8 cellular contexts compared by ENCODE assay signal in genomic region chr7:100428967-100429636, GRCh38. TPM values are rescaled to one million over a fixed set of nuclear protein-coding genes. Genes with fewer than 3 reads are reported as not detected.
A peak's percentile ranks its signal among the peaks of the same experiment; 100 is the strongest.
DNase-seq lines count a peak whose midpoint lies in the region; ATAC-seq, FAIRE-seq and TF ChIP-seq lines count a peak whose summit lies in the region.

No MANE protein-coding gene starts in this region.

- H3K4me2 ChIP-seq in Karpas-422 (ENCODE audit: low read depth, low read length, poor library complexity, severe bottlenecking) = peak overlapping the region; percentile 94

- DNase-seq in DMS53 (lab: John Stamatoyannopoulos, UW) (peak; percentile 100), Karpas-422 (peak; percentile 100), RCC 7860 (ENCODE audit: low spot score) (peak; percentile 100), esophagus squamous epithelium (lab: John Stamatoyannopoulos, UW) (peak; percentile 100)
- DNase-seq in activated T-helper 1 cell treated with anti-CD3 and anti-CD28 coated beads, Interleukin-12 subunit alpha, Interleukin-12 subunit beta, Interleukin-2, Interleukin-4 antibody, amounts not matched to agents 30 ng/mL and 10 ng/mL and 1 ng/mL, durations not matched to agents 14 hours and 24 hours and 36 hours (ENCODE audit: low spot score) = peak; percentile 100
- peak; percentile 100 for DNase-seq in stimulated activated CD8-positive, alpha-beta memory T cell treated with anti-CD3 and anti-CD28 coated beads, Interleukin-7, amount 100 ng/mL, for 24 hours (ENCODE audit: low read depth)

- peak overlapping the region; percentile 99 for H3K27ac Mint-ChIP-seq in activated T-helper 1 cell treated with anti-CD3 and anti-CD28 coated beads, Interleukin-12 subunit alpha, Interleukin-12 subunit beta, Interleukin-2, Interleukin-4 antibody, amounts not matched to agents 30 ng/mL and 10 ng/mL and 1 ng/mL, durations not matched to agents 14 hours and 24 hours and 36 hours

- H3K4me3 Mint-ChIP-seq in activated T-helper 1 cell treated with anti-CD3 and anti-CD28 coated beads, Interleukin-12 subunit alpha, Interleukin-12 subunit beta, Interleukin-2, Interleukin-4 antibody, amounts not matched to agents 30 ng/mL and 10 ng/mL and 1 ng/mL, durations not matched to agents 14 hours and 24 hours and 36 hours = peak overlapping the region; percentile 95

- peak overlapping the region; percentile 81 for H3K4me3 ChIP-seq in Karpas-422 (ENCODE audit: low read length)
- H3K4me3 ChIP-seq in esophagus squamous epithelium = peak overlapping the region; percentile 85 to 97 (median 88)
- H3K4me3 ChIP-seq in muscle layer of duodenum (ENCODE audit: low read depth in 1 of 2, low read length in 2 of 2) = peak overlapping the region; percentile 70 to 82

- H3K9me3 Mint-ChIP-seq in activated T-helper 1 cell treated with anti-CD3 and anti-CD28 coated beads, Interleukin-12 subunit alpha, Interleukin-12 subunit beta, Interleukin-2, Interleukin-4 antibody, amounts not matched to agents 30 ng/mL and 10 ng/mL and 1 ng/mL, durations not matched to agents 14 hours and 24 hours and 36 hours = peaks cover 5% of the 10 kb centered on the region

- TF ChIP-seq POLR2A in esophagus squamous epithelium (IDR thresholded peaks at IDR 0.05) = peak in 3 of 4 donors; percentile 25 to 90 (median 65)

- H3K4me1 ChIP-seq in Karpas-422 (ENCODE audit: low read length) (peaks cover 48% of the 10 kb centered on the region), esophagus squamous epithelium (peaks cover 28 to 51% (median 30%) of the 10 kb centered on the region in 3 donors), muscle layer of duodenum (ENCODE audit: control insufficient read depth in 1 of 2, insufficient read depth in 2 of 2, low read length in 2 of 2) (peaks cover 0 to 30% of the 10 kb centered on the region in 2 donors)

- H3K4me1 Mint-ChIP-seq in activated T-helper 1 cell treated with anti-CD3 and anti-CD28 coated beads, Interleukin-12 subunit alpha, Interleukin-12 subunit beta, Interleukin-2, Interleukin-4 antibody, amounts not matched to agents 30 ng/mL and 10 ng/mL and 1 ng/mL, durations not matched to agents 14 hours and 24 hours and 36 hours (ENCODE audit: low read depth) = peaks cover 41% of the 10 kb centered on the region

- no peaks in the 10 kb centered on the region for H3K9me2 ChIP-seq in Karpas-422 (replicated peaks; ENCODE audit: insufficient read depth, low read length)

- H3K79me2 ChIP-seq in Karpas-422 (ENCODE audit: low read length) = peaks cover 27% of the 10 kb centered on the region

- H2AFZ ChIP-seq in Karpas-422 (ENCODE audit: low read length) = no peak overlapping the region

- peak in 4 of 6 experiments; percentile 31 to 71 (median 58) for TF ChIP-seq CTCF in esophagus squamous epithelium (IDR thresholded peaks at IDR 0.05)

- H3K27me3 ChIP-seq in Karpas-422 (ENCODE audit: low read length) = no peaks in the 10 kb centered on the region
- no peaks in the 10 kb centered on the region for H3K27me3 ChIP-seq in esophagus squamous epithelium
- H3K27me3 ChIP-seq in muscle layer of duodenum (ENCODE audit: low read depth, low read length) = no peaks in the 10 kb centered on the region

- intact Hi-C loops in activated T-helper 1 cell treated with anti-CD3 and anti-CD28 coated beads, Interleukin-12 subunit alpha, Interleukin-12 subunit beta, Interleukin-2, Interleukin-4 antibody, amounts not matched to agents 30 ng/mL and 10 ng/mL and 1 ng/mL, durations not matched to agents 14 hours and 24 hours and 36 hours (cut with micrococcal nuclease) = loop anchor here (1.0 to 10.0 kb wide), 19 partner anchors 7 to 1020 kb away; partner anchors contain the start of genes AGFG2, AP4M1, BUD31 and CNPY4
- intact Hi-C loops in esophagus squamous epithelium (cut with DNase I) = no loop called here

- peaks cover 11% of the 10 kb centered on the region; the same call in 1 of the 2 replicates for H4K20me1 ChIP-seq in Karpas-422 (ENCODE audit: insufficient read depth, low read depth, low read length)

- peaks cover 10% of the 10 kb centered on the region for H3K27me3 Mint-ChIP-seq in activated T-helper 1 cell treated with anti-CD3 and anti-CD28 coated beads, Interleukin-12 subunit alpha, Interleukin-12 subunit beta, Interleukin-2, Interleukin-4 antibody, amounts not matched to agents 30 ng/mL and 10 ng/mL and 1 ng/mL, durations not matched to agents 14 hours and 24 hours and 36 hours (ENCODE audit: insufficient read depth)

- peaks cover 16% of the 10 kb centered on the region for H3K36me3 Mint-ChIP-seq in activated T-helper 1 cell treated with anti-CD3 and anti-CD28 coated beads, Interleukin-12 subunit alpha, Interleukin-12 subunit beta, Interleukin-2, Interleukin-4 antibody, amounts not matched to agents 30 ng/mL and 10 ng/mL and 1 ng/mL, durations not matched to agents 14 hours and 24 hours and 36 hours (ENCODE audit: low read depth)

- H3K27ac ChIP-seq in Karpas-422 (ENCODE audit: low read length) = peak overlapping the region; percentile 97
- H3K27ac ChIP-seq in esophagus squamous epithelium = peak overlapping the region; percentile 98 to 100 (median 100)
- peak overlapping the region; percentile 99 for H3K27ac ChIP-seq in muscle layer of duodenum (ENCODE audit: low read length)

- ATAC-seq in GM21786 (IDR thresholded peaks at IDR 0.05; ENCODE audit: unreplicated experiment) = peak; percentile 35

- WGBS in esophagus squamous epithelium, 2 donors = 1 to 2% methylated on average over 10 to 15 of the region's 40 CpGs

- peak overlapping the region; percentile 99 for H3K9ac ChIP-seq in Karpas-422 (ENCODE audit: low read length)

- H3K36me3 ChIP-seq in Karpas-422 (ENCODE audit: insufficient read depth, low read length) (peaks cover 17% of the 10 kb centered on the region), esophagus squamous epithelium (peaks cover 13 to 31% (median 15%) of the 10 kb centered on the region in 3 donors), muscle layer of duodenum (ENCODE audit: control insufficient read depth in 1 of 2, insufficient read depth in 2 of 2, low read length in 2 of 2) (peaks cover 17 to 22% of the 10 kb centered on the region in 2 donors)

- H3K9me3 ChIP-seq in Karpas-422 (ENCODE audit: low read length) = no peaks in the 10 kb centered on the region
- H3K9me3 ChIP-seq in esophagus squamous epithelium = no peaks in the 10 kb centered on the region
- H3K9me3 ChIP-seq in muscle layer of duodenum (ENCODE audit: control insufficient read depth in 1 of 2, low read length in 2 of 2) = no peaks in the 10 kb centered on the region

- peak; percentile 92 for FAIRE-seq in RCC 7860 (lab: Jason Lieb, UNC)

RNA-seq across cellular contexts. Expression of gene MEPCE, which starts 0.5 kb away (rescaled TPM):
- 28.4 and 40.4 TPM in 2 replicates for total RNA-seq in Karpas-422 (2014; rRNA removed; shearing (Covaris generic); ENCODE audit: low replicate concordance)
- 57.6 and 58.8 TPM in 2 replicates for total RNA-seq in activated T-helper 1 cell treated with anti-CD3 and anti-CD28 coated beads, Interleukin-12 subunit alpha, Interleukin-12 subunit beta, Interleukin-2, Interleukin-4 antibody, amounts not matched to agents 30 ng/mL and 10 ng/mL and 1 ng/mL, durations not matched to agents 14 hours and 24 hours and 36 hours
- 10 to 100 TPM; 18.0 to 27.7 (median 23.4) TPM for total RNA-seq in esophagus squamous epithelium

RNA-seq across cellular contexts. Expression of gene ZCWPW1, which starts 0.6 kb away (rescaled TPM):
- 3.0 and 8.8 TPM in 2 replicates for total RNA-seq in Karpas-422 (2014; rRNA removed; shearing (Covaris generic); ENCODE audit: low replicate concordance)
- 2.0 and 2.4 TPM in 2 replicates for total RNA-seq in activated T-helper 1 cell treated with anti-CD3 and anti-CD28 coated beads, Interleukin-12 subunit alpha, Interleukin-12 subunit beta, Interleukin-2, Interleukin-4 antibody, amounts not matched to agents 30 ng/mL and 10 ng/mL and 1 ng/mL, durations not matched to agents 14 hours and 24 hours and 36 hours
- 1 to 10 TPM in 2 of 4 donors, under 1 TPM in 2; 0.83 to 4.2 (median 1.5) TPM for total RNA-seq in esophagus squamous epithelium

RNA-seq across cellular contexts. Expression of gene PPP1R35, which starts 7.2 kb away (rescaled TPM):
- 25.9 and 106 TPM in 2 replicates for total RNA-seq in Karpas-422 (2014; rRNA removed; shearing (Covaris generic); ENCODE audit: low replicate concordance)
- total RNA-seq in activated T-helper 1 cell treated with anti-CD3 and anti-CD28 coated beads, Interleukin-12 subunit alpha, Interleukin-12 subunit beta, Interleukin-2, Interleukin-4 antibody, amounts not matched to agents 30 ng/mL and 10 ng/mL and 1 ng/mL, durations not matched to agents 14 hours and 24 hours and 36 hours = 57.6 and 58.6 TPM in 2 replicates
- total RNA-seq in esophagus squamous epithelium = 10 to 100 TPM; 18.4 to 28.2 (median 26.4) TPM

RNA-seq across cellular contexts. Expression of gene SPACDR, which starts 35.0 kb away (rescaled TPM):
- 1.5 and 2.8 TPM in 2 replicates for total RNA-seq in Karpas-422 (2014; rRNA removed; shearing (Covaris generic); ENCODE audit: low replicate concordance)
- 2.8 and 2.9 TPM in 2 replicates for total RNA-seq in activated T-helper 1 cell treated with anti-CD3 and anti-CD28 coated beads, Interleukin-12 subunit alpha, Interleukin-12 subunit beta, Interleukin-2, Interleukin-4 antibody, amounts not matched to agents 30 ng/mL and 10 ng/mL and 1 ng/mL, durations not matched to agents 14 hours and 24 hours and 36 hours
- total RNA-seq in esophagus squamous epithelium = not detected

RNA-seq across cellular contexts. Expression of gene TSC22D4, which starts 49.9 kb away (rescaled TPM):
- total RNA-seq in Karpas-422 (2014; rRNA removed; shearing (Covaris generic); ENCODE audit: low replicate concordance) = 40.4 and 97.3 TPM in 2 replicates
- total RNA-seq in activated T-helper 1 cell treated with anti-CD3 and anti-CD28 coated beads, Interleukin-12 subunit alpha, Interleukin-12 subunit beta, Interleukin-2, Interleukin-4 antibody, amounts not matched to agents 30 ng/mL and 10 ng/mL and 1 ng/mL, durations not matched to agents 14 hours and 24 hours and 36 hours = 126 and 134 TPM in 2 replicates
- total RNA-seq in esophagus squamous epithelium = 10 to 100 TPM; 29.2 to 65.0 (median 33.7) TPM

Comparison
In these comparisons a context has a peak if more than half of its experiments do, and no peak if none do; other contexts are left out.
1. Peak in every context shown above with its lines: DNase-seq, ATAC-seq, H3K4me3 ChIP-seq and H3K27ac ChIP-seq.